In the genomic region with DNA sequence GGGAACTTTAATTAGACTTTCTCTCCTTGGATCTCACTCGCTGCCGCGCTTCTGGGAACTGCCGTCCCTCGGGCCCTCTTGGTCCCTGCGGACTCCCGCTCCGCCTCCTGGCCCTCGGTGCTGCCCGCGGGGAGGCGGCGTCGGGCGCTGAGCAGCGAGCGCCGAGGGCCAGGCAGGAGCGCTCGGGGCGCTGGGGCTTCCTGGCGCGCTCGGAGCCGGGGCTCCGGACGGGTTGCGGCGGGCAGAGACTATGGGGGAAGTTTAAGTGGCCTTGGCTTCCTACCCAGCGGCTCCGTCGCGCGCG, we compare ENCODE assay signal across 9 cellular contexts. TPM values are rescaled to one million over a fixed set of nuclear protein-coding genes. Genes with fewer than 3 reads are reported as not detected.
DNase-seq lines count a peak whose midpoint lies in the region; ATAC-seq and TF ChIP-seq lines count a peak whose summit lies in the region.
"Had no signal": no experiment of that assay in that cellular context is flagged by ENCODE, and none has a peak within 500 bp of the region (broad histone marks: within the 10 kb centered on the region; RNA-seq: fewer than 3 reads in every experiment).

No MANE protein-coding gene starts in this region.

- H3K4me1 ChIP-seq in ectodermal cell (ENCODE audit: control insufficient read depth, insufficient read depth, low read length) (peaks cover 10% of the 10 kb centered on the region), vagina (peaks cover 17% of the 10 kb centered on the region)

- no peaks in the 10 kb centered on the region for H3K9me3 ChIP-seq in ectodermal cell (ENCODE audit: control insufficient read depth, low read length)
- no peaks in the 10 kb centered on the region for H3K9me3 ChIP-seq in vagina

- H3K9me3 Mint-ChIP-seq in mesothelial cell of epicardium = no peaks in the 10 kb centered on the region

- 0 to 1% methylated on average over 35 of the region's 35 CpGs for WGBS in ectodermal cell, 2 experiments

- peak overlapping the region; percentile 73 for H3K4me3 Mint-ChIP-seq in mesothelial cell of epicardium

- peaks cover 80% of the 10 kb centered on the region for H3K27me3 Mint-ChIP-seq in mesothelial cell of epicardium (ENCODE audit: low read depth)

- no peak overlapping the region for H3K27ac Mint-ChIP-seq in mesothelial cell of epicardium

- TF ChIP-seq CTCF in mesothelial cell of epicardium (IDR thresholded peaks at IDR 0.05; ENCODE audit: unreplicated experiment) (no peak), vagina (IDR thresholded peaks at IDR 0.05) (no peak)

- TF ChIP-seq POLR2A in vagina (IDR thresholded peaks at IDR 0.05) = no peak

- DNase-seq in Right ventricle myocardium superior (no peak), Right ventricle myocardium inferior (ENCODE audit: missing footprints) (no peak), mesothelial cell of epicardium (ENCODE audit: low spot score in 2 of 2, unreplicated experiment in 2 of 2) (no peak), vagina (ENCODE audit: extremely low spot score in 2 of 2) (no peak), HuH-7 (ENCODE audit: low spot score) (no peak), NCI-H2107 (lab: John Stamatoyannopoulos, UW) (no peak)
- no peak for DNase-seq in activated CD4-positive, alpha-beta T cell treated with anti-CD3 and anti-CD28 coated beads for 4 hours
- DNase-seq: Karpas-422 had no signal

- H3K36me3 ChIP-seq in ectodermal cell (ENCODE audit: control insufficient read depth, insufficient read depth, low read length) = no peaks in the 10 kb centered on the region
- H3K36me3 ChIP-seq in vagina = no peaks in the 10 kb centered on the region

- ATAC-seq in Right ventricle myocardium superior (ENCODE audit: poor library complexity) (peak; percentile 39), Right ventricle myocardium inferior (no peak)

- H3K27me3 ChIP-seq in ectodermal cell (ENCODE audit: control insufficient read depth, insufficient read depth, low read length, poor library complexity, severe bottlenecking) (peaks cover 85% of the 10 kb centered on the region), vagina (no peaks in the 10 kb centered on the region)

- H3K4me3 ChIP-seq in ectodermal cell (ENCODE audit: insufficient read depth, low read depth, low read length) (peak overlapping the region; percentile 52), vagina (peak overlapping the region; percentile 42 to 47)

- no peak overlapping the region for H3K27ac ChIP-seq in ectodermal cell (ENCODE audit: insufficient read depth, low read depth, low read length, poor library complexity, severe bottlenecking)
- H3K27ac ChIP-seq in vagina = no peak overlapping the region

- intact Hi-C loops in Right ventricle myocardium superior (cut with DNase I) = no loop called here
- intact Hi-C loops in Right ventricle myocardium inferior (cut with DNase I) = no loop called here
- intact Hi-C loops in vagina (cut with DNase I) = no loop called here

- H3K4me1 Mint-ChIP-seq in mesothelial cell of epicardium = peaks cover 18% of the 10 kb centered on the region

- H3K36me3 Mint-ChIP-seq in mesothelial cell of epicardium = peaks cover 5% of the 10 kb centered on the region

RNA-seq across cellular contexts. Expression of a gene that starts 0.7 kb away (rescaled TPM):
- total RNA-seq in Right ventricle myocardium superior = not detected
- total RNA-seq in Right ventricle myocardium inferior = 0.27 TPM
- 1.1 TPM for polyA plus RNA-seq in ectodermal cell (2013, experiment 1 of 4)
- 1.3 TPM for polyA plus RNA-seq in ectodermal cell (2013, experiment 2 of 4)
- 1.5 TPM for polyA plus RNA-seq in ectodermal cell (2013, experiment 3 of 4)
- polyA plus RNA-seq in ectodermal cell (2013, experiment 4 of 4) = 1.4 TPM
- 25.8 to 26.6 TPM (median 26.0 TPM) in 3 replicates for total RNA-seq in mesothelial cell of epicardium
- 3.2 TPM for total RNA-seq in vagina
